ENCODE assay signal across 24 cellular contexts in genomic region chr6:40409716-40410397, GRCh38.
A peak's percentile ranks its signal among the peaks of the same experiment; 100 is the strongest.
DNase-seq lines count a peak whose midpoint lies in the region; ATAC-seq and TF ChIP-seq lines count a peak whose summit lies in the region.
"Had no signal": no experiment of that assay in that cellular context is flagged by ENCODE, and none has a peak within 500 bp of the region (broad histone marks: within the 10 kb centered on the region; RNA-seq: fewer than 3 reads in every experiment).

No MANE protein-coding gene starts in this region.

- no peak overlapping the region for H3K4me3 ChIP-seq in smooth muscle cell
- H3K4me3 ChIP-seq in endodermal cell (ENCODE audit: low read length) = no peak overlapping the region
- no peak overlapping the region for H3K4me3 ChIP-seq in naive thymus-derived CD4-positive, alpha-beta T cell (ENCODE audit: low read length)
- H3K4me3 ChIP-seq: BLaER1 treated with 17β-estradiol and CSF1 and Interleukin-3, amounts not matched to agents 10 nM and 100 nM; heart left ventricle; lung; upper lobe of right lung had no signal

- CTCF ChIA-PET in naive thymus-derived CD4-positive, alpha-beta T cell (lab: Charles Lee) = no interaction called here

- no peaks in the 10 kb centered on the region for H4K20me1 ChIP-seq in smooth muscle cell (ENCODE audit: low read depth)
- H4K20me1 ChIP-seq: BLaER1 treated with 17β-estradiol and CSF1 and Interleukin-3, amounts not matched to agents 10 nM and 100 nM had no signal

- H3K9me3 Mint-ChIP-seq in endodermal cell = no peaks in the 10 kb centered on the region
- H3K9me3 Mint-ChIP-seq in naive thymus-derived CD4-positive, alpha-beta T cell = no peaks in the 10 kb centered on the region
- H3K9me3 Mint-ChIP-seq: activated naive CD8-positive, alpha-beta T cell treated with anti-CD3 and anti-CD28 coated beads, Interleukin-2, amount 50 U/mL, for 24 hours; activated T-helper 17 cell treated with anti-CD3 and anti-CD28 coated beads, Interleukin-2, amount 50 U/mL, for 72 hours; H9; naive B cell had no signal

- peak; percentile 70 for ATAC-seq in foreskin keratinocyte
- no peak for ATAC-seq in naive thymus-derived CD4-positive, alpha-beta T cell
- ATAC-seq: activated naive CD8-positive, alpha-beta T cell treated with anti-CD3 and anti-CD28 coated beads, Interleukin-2, amount 50 U/mL, for 24 hours; activated T-helper 17 cell treated with anti-CD3 and anti-CD28 coated beads, Interleukin-2, amount 50 U/mL, for 72 hours; heart left ventricle; upper lobe of right lung had no signal

- H3K27me3 ChIP-seq in foreskin keratinocyte (no peaks in the 10 kb centered on the region), smooth muscle cell (ENCODE audit: low read depth) (no peaks in the 10 kb centered on the region), endodermal cell (ENCODE audit: control insufficient read depth, insufficient read depth, low read length, poor library complexity, severe bottlenecking) (no peaks in the 10 kb centered on the region)
- H3K27me3 ChIP-seq in naive thymus-derived CD4-positive, alpha-beta T cell (ENCODE audit: control insufficient read depth in 2 of 2, insufficient read depth in 2 of 2, low read length in 2 of 2) = no peaks in the 10 kb centered on the region
- H3K27me3 ChIP-seq: BLaER1 treated with 17β-estradiol and CSF1 and Interleukin-3, amounts not matched to agents 10 nM and 100 nM; upper lobe of right lung had no signal

- WGBS in smooth muscle cell (ENCODE audit: low lambda C conversion rate) = 68% methylated on average over 9 of the region's 9 CpGs
- WGBS in endodermal cell (ENCODE audit: insufficient coverage in 1 of 2, insufficient read length in 1 of 2), 2 experiments = 38 to 67% methylated on average over 2 to 9 of the region's 9 CpGs

- H3K9me3 ChIP-seq in smooth muscle cell (replicated peaks; ENCODE audit: low read depth) (no peaks in the 10 kb centered on the region), endodermal cell (ENCODE audit: control insufficient read depth, low read length) (no peaks in the 10 kb centered on the region)
- H3K9me3 ChIP-seq in naive thymus-derived CD4-positive, alpha-beta T cell (ENCODE audit: control insufficient read depth in 2 of 3, low read length in 3 of 3) = no peaks in the 10 kb centered on the region
- H3K9me3 ChIP-seq: BLaER1 treated with 17β-estradiol and CSF1 and Interleukin-3, amounts not matched to agents 10 nM and 100 nM; heart left ventricle; upper lobe of right lung had no signal

- no peak overlapping the region for H3K27ac Mint-ChIP-seq in endodermal cell
- H3K27ac Mint-ChIP-seq in naive thymus-derived CD4-positive, alpha-beta T cell = no peak overlapping the region
- H3K27ac Mint-ChIP-seq: activated naive CD8-positive, alpha-beta T cell treated with anti-CD3 and anti-CD28 coated beads, Interleukin-2, amount 50 U/mL, for 24 hours; activated T-helper 17 cell treated with anti-CD3 and anti-CD28 coated beads, Interleukin-2, amount 50 U/mL, for 72 hours; naive B cell had no signal

- H3K36me3 ChIP-seq in smooth muscle cell (ENCODE audit: low read depth) (no peaks in the 10 kb centered on the region), endodermal cell (ENCODE audit: control insufficient read depth, insufficient read depth, low read length) (no peaks in the 10 kb centered on the region)
- H3K36me3 ChIP-seq in naive thymus-derived CD4-positive, alpha-beta T cell (ENCODE audit: control insufficient read depth in 2 of 3, insufficient read depth in 3 of 3, low read length in 3 of 3) = no peaks in the 10 kb centered on the region
- H3K36me3 ChIP-seq: BLaER1 treated with 17β-estradiol and CSF1 and Interleukin-3, amounts not matched to agents 10 nM and 100 nM; heart left ventricle; upper lobe of right lung had no signal

- H3K4me1 ChIP-seq in foreskin keratinocyte (peaks cover 18% of the 10 kb centered on the region), smooth muscle cell (ENCODE audit: low read depth) (peaks cover 6% of the 10 kb centered on the region), endodermal cell (ENCODE audit: control insufficient read depth, insufficient read depth, low read length) (no peaks in the 10 kb centered on the region)
- no peaks in the 10 kb centered on the region for H3K4me1 ChIP-seq in naive thymus-derived CD4-positive, alpha-beta T cell (ENCODE audit: control insufficient read depth in 2 of 2, insufficient read depth in 2 of 2, low read length in 2 of 2)
- H3K4me1 ChIP-seq: upper lobe of right lung had no signal

- peaks cover 4% of the 10 kb centered on the region for H3K4me1 Mint-ChIP-seq in endodermal cell
- H3K4me1 Mint-ChIP-seq in naive thymus-derived CD4-positive, alpha-beta T cell = peaks cover 0 to 27% (median 0%) of the 10 kb centered on the region in 7 donors
- H3K4me1 Mint-ChIP-seq: activated naive CD8-positive, alpha-beta T cell treated with anti-CD3 and anti-CD28 coated beads, Interleukin-2, amount 50 U/mL, for 24 hours; activated T-helper 17 cell treated with anti-CD3 and anti-CD28 coated beads, Interleukin-2, amount 50 U/mL, for 72 hours; naive B cell had no signal

- POLR2A ChIA-PET in naive thymus-derived CD4-positive, alpha-beta T cell (lab: Charles Lee) = no interaction called here

- H3F3A ChIP-seq in smooth muscle cell (ENCODE audit: low read depth) = peaks cover 4% of the 10 kb centered on the region

- H3K4me3 Mint-ChIP-seq in endodermal cell = no peak overlapping the region
- no peak overlapping the region for H3K4me3 Mint-ChIP-seq in naive thymus-derived CD4-positive, alpha-beta T cell
- H3K4me3 Mint-ChIP-seq: activated naive CD8-positive, alpha-beta T cell treated with anti-CD3 and anti-CD28 coated beads, Interleukin-2, amount 50 U/mL, for 24 hours; activated T-helper 17 cell treated with anti-CD3 and anti-CD28 coated beads, Interleukin-2, amount 50 U/mL, for 72 hours; H9; naive B cell had no signal

- H3K27ac ChIP-seq in angular gyrus (ENCODE audit: low read depth, low read length) (peak overlapping the region; percentile 38), foreskin keratinocyte (no peak overlapping the region), smooth muscle cell (ENCODE audit: low read depth) (no peak overlapping the region), endodermal cell (ENCODE audit: low read depth, low read length) (no peak overlapping the region)
- no peak overlapping the region for H3K27ac ChIP-seq in naive thymus-derived CD4-positive, alpha-beta T cell (ENCODE audit: low read depth, low read length)
- H3K27ac ChIP-seq: BLaER1 treated with 17β-estradiol and CSF1 and Interleukin-3, amounts not matched to agents 10 nM and 100 nM; heart left ventricle; upper lobe of right lung had no signal

- no peaks in the 10 kb centered on the region for H3K27me3 Mint-ChIP-seq in endodermal cell (ENCODE audit: insufficient read depth)
- H3K27me3 Mint-ChIP-seq in naive thymus-derived CD4-positive, alpha-beta T cell = peaks cover 0 to 7% (median 0%) of the 10 kb centered on the region in 5 donors
- H3K27me3 Mint-ChIP-seq: naive B cell had no signal

- no peaks in the 10 kb centered on the region for H3K36me3 Mint-ChIP-seq in endodermal cell (ENCODE audit: low read depth)
- no peaks in the 10 kb centered on the region for H3K36me3 Mint-ChIP-seq in naive thymus-derived CD4-positive, alpha-beta T cell
- H3K36me3 Mint-ChIP-seq: naive B cell had no signal

- H3K79me2 ChIP-seq in smooth muscle cell (ENCODE audit: low read depth) = no peaks in the 10 kb centered on the region

- intact Hi-C loops in naive thymus-derived CD4-positive, alpha-beta T cell (cut with micrococcal nuclease) = no loop called here

- H3K9ac ChIP-seq in smooth muscle cell (ENCODE audit: low read depth) (no peak overlapping the region), endodermal cell (ENCODE audit: extremely low read depth, low read length, poor library complexity, severe bottlenecking) (no peak overlapping the region)
- H3K9ac ChIP-seq: BLaER1 treated with 17β-estradiol and CSF1 and Interleukin-3, amounts not matched to agents 10 nM and 100 nM had no signal

- no peak overlapping the region for H2AFZ ChIP-seq in smooth muscle cell (ENCODE audit: low read depth)

- DNase-seq in NCI-H1417 (lab: John Stamatoyannopoulos, UW) (peak in 2 of 3 experiments; percentile 29 to 60), NCI-H1417 treated with DMSO at 0.1 percent for 48 hours (lab: John Stamatoyannopoulos, UW) (no peak), foreskin keratinocyte (peak in 1 of 2 donors; percentile 48), smooth muscle cell (lab: John Stamatoyannopoulos, UW; ENCODE audit: unreplicated experiment) (no peak), endodermal cell (no peak)
- DNase-seq in stimulated activated CD4-positive, alpha-beta T cell treated with anti-CD3 and anti-CD28 coated beads, Interleukin-2, amount 100 ng/mL, for 24 hours = no peak
- DNase-seq in naive thymus-derived CD4-positive, alpha-beta T cell = no peak
- DNase-seq: 8988T; activated CD4-positive, alpha-beta T cell treated with anti-CD3 and anti-CD28 coated beads for 48 hours; activated naive CD8-positive, alpha-beta T cell treated with anti-CD3 and anti-CD28 coated beads, Interleukin-2, amount 50 U/mL, for 24 hours; caudate nucleus; effector memory CD4-positive, alpha-beta T cell; H9; heart left ventricle; MM.1S; naive B cell; NCI-H2029 treated with DMSO at 0.1 percent for 48 hours; posterior cingulate gyrus; stimulated activated CD4-positive, alpha-beta T cell treated with anti-CD3 and anti-CD28 coated beads, Interleukin-2, amount 100 ng/mL, for 48 hours; upper lobe of right lung had no signal

- peak overlapping the region; percentile 45 for H3K4me2 ChIP-seq in smooth muscle cell
- H3K4me2 ChIP-seq: BLaER1 treated with 17β-estradiol and CSF1 and Interleukin-3, amounts not matched to agents 10 nM and 100 nM had no signal

- TF ChIP-seq CTCF in foreskin keratinocyte (conservative IDR thresholded peaks at IDR 0.05) (no peak), smooth muscle cell (IDR thresholded peaks at IDR 0.05; ENCODE audit: borderline replicate concordance, insufficient read depth, poor library complexity, severe bottlenecking) (no peak), endodermal cell (conservative IDR thresholded peaks at IDR 0.05) (no peak)

Comparison
In these comparisons a context has a peak if more than half of its experiments do, and no peak if none do; other contexts are left out.
1. DNase-seq: peak in NCI-H1417 (2 of 3); none in NCI-H1417 treated with DMSO at 0.1 percent for 48 hours (single experiment), smooth muscle cell (single experiment), endodermal cell (single experiment), stimulated activated CD4-positive, alpha-beta T cell treated with anti-CD3 and anti-CD28 coated beads, Interleukin-2, amount 100 ng/mL, for 24 hours (0 of 2) and naive thymus-derived CD4-positive, alpha-beta T cell (0 of 9).